Comparison of ENCODE assay signal across 8 cellular contexts in the genomic region with DNA sequence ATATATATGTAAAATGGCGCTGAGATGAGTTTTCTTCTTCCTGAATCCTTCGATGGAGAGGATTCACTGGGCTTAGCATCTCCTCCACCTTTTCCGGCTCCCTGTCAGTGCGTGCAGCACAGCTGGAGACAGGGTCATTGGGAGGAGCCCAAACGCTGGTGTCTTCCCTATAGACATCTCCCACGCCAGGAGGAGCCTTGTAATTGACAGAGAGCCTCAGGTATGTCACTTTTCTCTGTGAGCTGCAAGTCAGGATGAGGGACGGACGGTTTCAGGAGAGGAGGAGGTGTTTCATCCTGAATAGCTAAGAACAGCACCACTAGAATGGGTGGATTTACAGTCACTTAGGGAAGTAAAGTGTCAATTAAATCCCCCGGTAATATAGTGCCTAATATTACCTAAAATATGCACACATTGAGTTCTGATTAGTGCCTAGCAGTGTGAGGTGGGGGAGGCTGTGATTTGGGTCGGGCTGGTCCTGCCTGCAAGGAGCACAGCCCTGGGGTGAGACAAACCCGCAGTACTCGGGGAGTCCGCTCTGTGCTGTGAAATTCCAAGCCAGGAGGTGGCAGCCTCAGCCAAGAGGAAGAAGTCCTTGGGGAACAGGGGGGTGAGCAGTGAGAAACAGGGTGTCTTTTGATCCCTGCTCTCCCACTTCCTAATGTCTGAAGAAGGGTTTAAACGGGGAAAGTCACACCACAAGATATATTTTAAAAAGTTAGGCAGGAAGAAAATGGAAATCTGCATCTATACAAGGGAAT. TPM values are rescaled to one million over a fixed set of nuclear protein-coding genes. Genes with fewer than 3 reads are reported as not detected.
A peak's percentile ranks its signal among the peaks of the same experiment; 100 is the strongest.
DNase-seq lines count a peak whose midpoint lies in the region; ATAC-seq and TF ChIP-seq lines count a peak whose summit lies in the region.

No MANE protein-coding gene starts in this region.

- H3K4me3 ChIP-seq in DOHH2 (ENCODE audit: low read length) (no peak overlapping the region), fibroblast of the aortic adventitia (ENCODE audit: low read depth, low read length) (no peak overlapping the region)

- H3K4me2 ChIP-seq in DOHH2 (ENCODE audit: low read length) = no peak overlapping the region

- H3K4me1 Mint-ChIP-seq in osteocyte (ENCODE audit: unreplicated experiment) = peaks cover 28% of the 10 kb centered on the region

- H3K27me3 Mint-ChIP-seq in osteocyte (ENCODE audit: unreplicated experiment) = peaks cover 5% of the 10 kb centered on the region

- no peak overlapping the region for H3K27ac Mint-ChIP-seq in osteocyte (ENCODE audit: unreplicated experiment)

- no peaks in the 10 kb centered on the region for H3K36me3 Mint-ChIP-seq in osteocyte (ENCODE audit: unreplicated experiment)

- no peaks in the 10 kb centered on the region for H3F3A ChIP-seq in DOHH2 (ENCODE audit: control insufficient read depth, insufficient read depth)

- H3K4me3 Mint-ChIP-seq in osteocyte (ENCODE audit: unreplicated experiment) = no peak overlapping the region

- DNase-seq in KBM-7 = peak; percentile 63
- peak; percentile 45 to 63 for DNase-seq in activated CD4-positive, alpha-beta T cell treated with anti-CD3 and anti-CD28 coated beads, Interleukin-2, amount 50 U/mL, for 48 hours
- DNase-seq in fibroblast of the aortic adventitia (ENCODE audit: low read depth) = peak; percentile 73
- DNase-seq in osteocyte (ENCODE audit: extremely low spot score, unreplicated experiment) = no peak
- DNase-seq in GM19238 (ENCODE audit: insufficient read length, low spot score) = no peak

- no peaks in the 10 kb centered on the region for H3K9me3 Mint-ChIP-seq in osteocyte (ENCODE audit: unreplicated experiment)

- no peaks in the 10 kb centered on the region for H3K36me3 ChIP-seq in DOHH2 (ENCODE audit: control insufficient read depth, low read length)

- H3K27ac ChIP-seq in DOHH2 (ENCODE audit: low read depth, low read length) = no peak overlapping the region

- H3K4me1 ChIP-seq in DOHH2 (ENCODE audit: control insufficient read depth, low read length) = no peaks in the 10 kb centered on the region

- H4K20me1 ChIP-seq in DOHH2 (ENCODE audit: control insufficient read depth, insufficient read depth, low read depth, low read length) = no peaks in the 10 kb centered on the region

- no peaks in the 10 kb centered on the region for H3K9me2 ChIP-seq in DOHH2 (replicated peaks; ENCODE audit: control insufficient read depth, low read length)

- in situ Hi-C loops in KBM-7 (cut with MboI; ENCODE audit: low pct_unique_long_range_greater_than_20kb, low sequenced_read_pairs) = no loop called here

- TF ChIP-seq CTCF in DOHH2 (IDR thresholded peaks at IDR 0.05; ENCODE audit: low read depth, low read length, poor library complexity, severe bottlenecking) (peak; percentile 41), fibroblast of the aortic adventitia (IDR thresholded peaks at IDR 0.05; ENCODE audit: insufficient read depth, low read length) (peak; percentile 59), osteocyte (IDR thresholded peaks at IDR 0.05) (peak; percentile 59)

- H3K79me2 ChIP-seq in DOHH2 (ENCODE audit: control insufficient read depth, low read length) = no peaks in the 10 kb centered on the region

- 0 out of 2 replicates have a peak, but pooled peaks cover 6% of the 10 kb centered on the region for H3K27me3 ChIP-seq in DOHH2 (ENCODE audit: control insufficient read depth, low read length)

- no peaks in the 10 kb centered on the region for H3K9me3 ChIP-seq in DOHH2 (ENCODE audit: control insufficient read depth, insufficient read depth, low read length)

- ATAC-seq in HG03442 (IDR thresholded peaks at IDR 0.05; ENCODE audit: unreplicated experiment) (no peak), HG03565 (IDR thresholded peaks at IDR 0.05; ENCODE audit: unreplicated experiment) (no peak)

RNA-seq across cellular contexts. Expression of a gene that starts 28.2 kb away (rescaled TPM):
- total RNA-seq in fibroblast of the aortic adventitia (ENCODE audit: low replicate concordance) (2.1 and 5.7 TPM in 2 replicates), osteocyte (0.40 and 0.44 TPM in 2 replicates)

RNA-seq across cellular contexts. Expression of a gene that starts 59.1 kb away (rescaled TPM):
- 59.0 and 61.4 TPM in 2 replicates for total RNA-seq in fibroblast of the aortic adventitia (ENCODE audit: low replicate concordance)
- 77.8 and 86.1 TPM in 2 replicates for total RNA-seq in osteocyte

RNA-seq across cellular contexts. Expression of a gene that starts 59.5 kb away (rescaled TPM):
- total RNA-seq in fibroblast of the aortic adventitia (ENCODE audit: low replicate concordance) = 5.0 and 14.0 TPM in 2 replicates
- 8.8 and 9.5 TPM in 2 replicates for total RNA-seq in osteocyte

Comparison
In these comparisons a context has a peak if more than half of its experiments do, and no peak if none do; other contexts are left out.
1. DNase-seq: peak in KBM-7 (single experiment), activated CD4-positive, alpha-beta T cell treated with anti-CD3 and anti-CD28 coated beads, Interleukin-2, amount 50 U/mL, for 48 hours (2 of 2) and fibroblast of the aortic adventitia (single experiment); none in osteocyte (single experiment) and GM19238 (single experiment).
2. Peak in every context shown above with its lines, with median percentiles within 50 percentile points of each other: CTCF ChIP-seq.